ENCODE assay signal across 8 cellular contexts in the genomic region with DNA sequence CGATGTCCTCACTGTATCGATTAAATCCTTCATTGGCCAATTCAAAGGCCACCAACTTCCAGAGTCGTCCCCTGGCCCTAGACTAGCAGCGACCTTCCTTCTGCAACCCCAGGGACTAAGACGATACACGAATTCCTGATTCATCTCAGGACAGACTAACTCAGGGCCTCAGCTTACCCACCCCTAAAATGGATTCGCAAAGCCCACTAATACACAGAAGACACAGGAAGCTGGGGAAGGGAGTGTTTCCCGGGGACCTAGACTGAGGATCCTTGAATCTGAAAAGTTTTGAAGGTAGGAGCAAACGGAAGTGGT. TPM values are rescaled to one million over a fixed set of nuclear protein-coding genes. Genes with fewer than 3 reads are reported as not detected.
DNase-seq lines count a peak whose midpoint lies in the region; ATAC-seq and TF ChIP-seq lines count a peak whose summit lies in the region.

No MANE protein-coding gene starts in this region.

- H3K4me3 ChIP-seq in AG04450 (ENCODE audit: low read depth, low read length), result peak overlapping the region; percentile 82
- H3K4me3 ChIP-seq in mammary epithelial cell (replicated peaks in 1 of 3; ENCODE audit: insufficient read depth in 1 of 3, low read depth in 2 of 3, low read length in 3 of 3), result peak overlapping the region; percentile 80 to 94 (median 84)
- peak overlapping the region; percentile 88 for H3K4me3 ChIP-seq in mucosa of descending colon

- POLR2A ChIA-PET in AG04450 (lab: Yijun Ruan, JAX), result interaction anchor here (0.6 to 1.1 kb wide), 3 partner anchors 10 to 62 kb away, joined by 3 to 7 read pairs (median 3); a partner anchor contains a TSS

- H3K4me2 ChIP-seq in mammary epithelial cell (ENCODE audit: insufficient read depth, low read depth, low read length), result peak overlapping the region; percentile 90

- TF ChIP-seq CTCF in AG04450 (IDR thresholded peaks at IDR 0.05; ENCODE audit: low read depth, low read length) (no peak), mammary epithelial cell (conservative IDR thresholded peaks at IDR 0.05 in 1 of 2, IDR thresholded peaks at IDR 0.05 in 1 of 2; ENCODE audit: extremely low read depth in 1 of 2, insufficient read depth in 1 of 2, low read depth in 1 of 2, low read length in 2 of 2) (no peak), mucosa of descending colon (IDR thresholded peaks at IDR 0.05) (no peak)

- H3K4me1 ChIP-seq in mammary epithelial cell (ENCODE audit: insufficient read depth, low read length), result peaks cover 31% of the 10 kb centered on the region
- peaks cover 15% of the 10 kb centered on the region for H3K4me1 ChIP-seq in mucosa of descending colon (ENCODE audit: low read depth)

- H3K27ac ChIP-seq in AG04450 (ENCODE audit: low read depth, low read length) (peak overlapping the region; percentile 90), mammary epithelial cell (ENCODE audit: insufficient read depth, low read depth, low read length) (peak overlapping the region; percentile 86)

- H3K36me3 ChIP-seq in mammary epithelial cell (ENCODE audit: insufficient read depth, low read length) (peaks cover 9% of the 10 kb centered on the region), mucosa of descending colon (ENCODE audit: low read depth) (no peaks in the 10 kb centered on the region)

- H3K9me3 ChIP-seq in AG04450 (ENCODE audit: control insufficient read depth, insufficient read depth, low read length), result no peaks in the 10 kb centered on the region; the same call in none of the 2 replicates
- H3K9me3 ChIP-seq in mammary epithelial cell (replicated peaks; ENCODE audit: insufficient read depth, low read length), result no peaks in the 10 kb centered on the region
- H3K9me3 ChIP-seq in mucosa of descending colon, result no peaks in the 10 kb centered on the region

- dilution Hi-C loops in mammary epithelial cell (cut with HindIII; ENCODE audit: low sequenced_read_pairs), result no loop called here

- peaks cover 49% of the 10 kb centered on the region for H3K79me2 ChIP-seq in mammary epithelial cell (ENCODE audit: insufficient read depth, low read length)

- WGBS in mammary epithelial cell (ENCODE audit: low coverage, missing lambda C conversion rate), result 1% methylated on average over 9 of the region's 9 CpGs

- H3K27me3 ChIP-seq in AG04450 (ENCODE audit: control insufficient read depth, insufficient read depth, low read length) (no peaks in the 10 kb centered on the region), mammary epithelial cell (ENCODE audit: insufficient read depth, low read length) (no peaks in the 10 kb centered on the region)

- CTCF ChIA-PET in AG04450 (lab: Charles Lee), result interaction anchor here (1.3 to 6.1 kb wide), 5 partner anchors 12 to 81 kb away, joined by 4 to 52 read pairs (median 15); no protein-coding TSS in a partner anchor
- CTCF ChIA-PET in mammary epithelial cell (lab: Charles Lee; ENCODE audit: low non-redundant PET), result interaction anchor here (0.5 kb wide), 1 partner anchor 42 kb away, joined by 4 read pairs; no protein-coding TSS in a partner anchor

- DNase-seq in AG04450 (ENCODE audit: low read depth, low spot score) (no peak), mammary epithelial cell (no peak), mucosa of descending colon (no peak), NCI-H69 (lab: John Stamatoyannopoulos, UW) (no peak)
- DNase-seq in activated CD8-positive, alpha-beta memory T cell treated with anti-CD3 and anti-CD28 coated beads, Interleukin-2, amount 50 U/mL, for 4 hours, result no peak

- H2AFZ ChIP-seq in mammary epithelial cell (ENCODE audit: low read depth, low read length), result peak overlapping the region; percentile 70

- H3K9ac ChIP-seq in mammary epithelial cell (ENCODE audit: insufficient read depth, low read length), result peak overlapping the region; percentile 96

- in situ Hi-C loops in mammary epithelial cell (cut with MboI; ENCODE audit: low sequenced_read_pairs in 2 of 2), result no loop called here

- intact Hi-C loops in mammary epithelial cell (cut with micrococcal nuclease) (loop anchor here (2.0 to 5.0 kb wide), 2 partner anchors 78 to 120 kb away; a partner anchor contains a TSS), mucosa of descending colon (cut with DNase I, micrococcal nuclease) (no loop called here)

- H4K20me1 ChIP-seq in mammary epithelial cell (ENCODE audit: insufficient read depth, low read length), result no peaks in the 10 kb centered on the region

- peak; percentile 8 for ATAC-seq in HG03558 (IDR thresholded peaks at IDR 0.05; ENCODE audit: extremely low read depth, unreplicated experiment)
- ATAC-seq in mucosa of descending colon, result no peak
- no peak for ATAC-seq in GM18868 (IDR thresholded peaks at IDR 0.05; ENCODE audit: unreplicated experiment)
- no peak for ATAC-seq in GM21381 (IDR thresholded peaks at IDR 0.05; ENCODE audit: unreplicated experiment)

- no TSS peak for BruUV-seq in mammary epithelial cell (replicated peaks; lab: Mats Ljungman, UMichigan)

RNA-seq across cellular contexts. Expression of a gene that starts 0.5 kb away (rescaled TPM):
- 89.1 and 120 TPM in 2 replicates for polyA plus RNA-seq in AG04450 (2011; rRNA removed)
- polyA minus RNA-seq in AG04450 (2011; rRNA and poly(A)+ RNA removed), result 124 and 197 TPM in 2 replicates
- total RNA-seq in mammary epithelial cell, result 100 to 1,000 TPM; 105 to 183 TPM
- 175 TPM for polyA plus RNA-seq in mammary epithelial cell
- 96.7 TPM for polyA minus RNA-seq in mammary epithelial cell
- 100 to 1,000 TPM in 2 of 3 donors, 10 to 100 TPM in 1; 82.0 to 114 (median 107) TPM for total RNA-seq in mucosa of descending colon

RNA-seq across cellular contexts. Expression of a gene that starts 3.1 kb away (rescaled TPM):
- polyA plus RNA-seq in AG04450 (2011; rRNA removed) (not detected in 2 replicates), mammary epithelial cell (not detected)
- not detected in 2 replicates for polyA minus RNA-seq in AG04450 (2011; rRNA and poly(A)+ RNA removed)
- total RNA-seq in mammary epithelial cell (under 1 TPM in 1 of 2 donors, not detected in 1; 0.17 TPM), mucosa of descending colon (under 1 TPM in 1 of 3 donors, not detected in 2; 0.39 TPM)
- not detected for polyA minus RNA-seq in mammary epithelial cell

RNA-seq across cellular contexts. Expression of a gene that starts 9.9 kb away (rescaled TPM):
- polyA plus RNA-seq in AG04450 (2011; rRNA removed) (45.7 and 54.5 TPM in 2 replicates), mammary epithelial cell (92.2 TPM)
- polyA minus RNA-seq in AG04450 (2011; rRNA and poly(A)+ RNA removed), result 36.4 and 43.1 TPM in 2 replicates
- total RNA-seq in mammary epithelial cell (10 to 100 TPM; 21.7 to 64.8 TPM), mucosa of descending colon (10 to 100 TPM; 37.9 to 52.1 (median 39.0) TPM)
- 17.7 TPM for polyA minus RNA-seq in mammary epithelial cell

RNA-seq across cellular contexts. Expression of a gene that starts 21.9 kb away (rescaled TPM):
- polyA plus RNA-seq in AG04450 (2011; rRNA removed) (7.8 and 8.6 TPM in 2 replicates), mammary epithelial cell (9.0 TPM)
- 6.3 and 9.1 TPM in 2 replicates for polyA minus RNA-seq in AG04450 (2011; rRNA and poly(A)+ RNA removed)
- total RNA-seq in mammary epithelial cell (10 to 100 TPM in 1 of 2 donors, 1 to 10 TPM in 1; 4.3 to 10.3 TPM), mucosa of descending colon (1 to 10 TPM; 7.5 to 9.4 (median 9.4) TPM)
- 2.7 TPM for polyA minus RNA-seq in mammary epithelial cell

RNA-seq across cellular contexts. Expression of a gene that starts 22.2 kb away (rescaled TPM):
- polyA plus RNA-seq in AG04450 (2011; rRNA removed) (79.5 and 90.7 TPM in 2 replicates), mammary epithelial cell (74.4 TPM)
- 202 and 232 TPM in 2 replicates for polyA minus RNA-seq in AG04450 (2011; rRNA and poly(A)+ RNA removed)
- total RNA-seq in mammary epithelial cell (100 to 1,000 TPM; 126 to 175 TPM), mucosa of descending colon (100 to 1,000 TPM; 173 to 301 (median 248) TPM)
- 264 TPM for polyA minus RNA-seq in mammary epithelial cell
